ENCODE assay signal across 10 cellular contexts in genomic region chr6:140537211-140537610, GRCh38.
A peak's percentile ranks its signal among the peaks of the same experiment; 100 is the strongest.
DNase-seq lines count a peak whose midpoint lies in the region; ATAC-seq, FAIRE-seq and TF ChIP-seq lines count a peak whose summit lies in the region.
"Had no signal": no experiment of that assay in that cellular context is flagged by ENCODE, and none has a peak within 500 bp of the region (broad histone marks: within the 10 kb centered on the region; RNA-seq: fewer than 3 reads in every experiment).

No MANE protein-coding gene starts in this region.

- no peak for DNase-seq in HTR-8/SVneo (ENCODE audit: insufficient read length, low spot score)
- peak; percentile 51 for DNase-seq in choroid plexus epithelial cell (ENCODE audit: low read depth)
- DNase-seq in type B pancreatic cell (ENCODE audit: extremely low spot score, unreplicated experiment): no peak
- no peak for DNase-seq in NCI-H128 (lab: John Stamatoyannopoulos, UW; ENCODE audit: unreplicated experiment)
- DNase-seq in HuH-7 (ENCODE audit: low spot score): no peak
- DNase-seq: KG1, T-helper 1 cell had no signal

- peaks cover 15% of the 10 kb centered on the region for H3K9me3 Mint-ChIP-seq in type B pancreatic cell

- H3K27me3 Mint-ChIP-seq in type B pancreatic cell: no peaks in the 10 kb centered on the region

- no peaks in the 10 kb centered on the region for H3K36me3 ChIP-seq in muscle layer of colon (ENCODE audit: insufficient read depth, low read length)

- peaks cover 4% of the 10 kb centered on the region for H3K9me3 ChIP-seq in muscle layer of colon (ENCODE audit: low read length)

- peaks cover 6% of the 10 kb centered on the region for H3K36me3 Mint-ChIP-seq in type B pancreatic cell

- H3K9ac ChIP-seq in muscle layer of colon (ENCODE audit: low read length): no peak overlapping the region

- ATAC-seq in HG03139 (IDR thresholded peaks at IDR 0.05; ENCODE audit: unreplicated experiment): no peak
- ATAC-seq in GM19397 (IDR thresholded peaks at IDR 0.05; ENCODE audit: unreplicated experiment): no peak

- H3K27me3 ChIP-seq in muscle layer of colon (ENCODE audit: control insufficient read depth in 1 of 2, insufficient read depth in 2 of 2, low read length in 2 of 2): no peaks in the 10 kb centered on the region

- FAIRE-seq in HTR-8/SVneo (lab: Jason Lieb, UNC): peak; percentile 49

- peak overlapping the region; percentile 27 for H3K27ac ChIP-seq in muscle layer of colon (ENCODE audit: low read depth, low read length)

- peak overlapping the region; percentile 91 for H3K27ac Mint-ChIP-seq in type B pancreatic cell

- TF ChIP-seq CTCF in choroid plexus epithelial cell (conservative IDR thresholded peaks at IDR 0.05; ENCODE audit: low read depth, low read length) (no peak), type B pancreatic cell (conservative IDR thresholded peaks at IDR 0.05) (no peak)

- peaks cover 21% of the 10 kb centered on the region for H3K4me1 Mint-ChIP-seq in type B pancreatic cell (ENCODE audit: unreplicated experiment)

- H3K4me3 Mint-ChIP-seq in type B pancreatic cell: no peak overlapping the region

- H3K4me1 ChIP-seq in muscle layer of colon (ENCODE audit: insufficient read depth, low read length): peaks cover 14% of the 10 kb centered on the region

- H3K4me3 ChIP-seq in choroid plexus epithelial cell (ENCODE audit: low read depth, low read length) (no peak overlapping the region), muscle layer of colon (ENCODE audit: low read depth in 1 of 2, low read length in 2 of 2) (peak overlapping the region in 1 of 2 donors; percentile 6)
